24 cellular contexts compared by ENCODE assay signal in genomic region chr16:79547085-79547484, GRCh38. TPM values are rescaled to one million over a fixed set of nuclear protein-coding genes. Genes with fewer than 3 reads are reported as not detected.
A peak's percentile ranks its signal among the peaks of the same experiment; 100 is the strongest.
DNase-seq lines count a peak whose midpoint lies in the region; ATAC-seq, FAIRE-seq and TF ChIP-seq lines count a peak whose summit lies in the region.
"Had no signal": no experiment of that assay in that cellular context is flagged by ENCODE, and none has a peak within 500 bp of the region (broad histone marks: within the 10 kb centered on the region; RNA-seq: fewer than 3 reads in every experiment).

No MANE protein-coding gene starts in this region.

- H3K9ac ChIP-seq in HepG2 (ENCODE audit: insufficient read depth, low read depth, low read length) = no peak overlapping the region
- H3K9ac ChIP-seq: BLaER1 treated with 17β-estradiol and CSF1 and Interleukin-3, amounts not matched to agents 10 nM and 100 nM had no signal

- FAIRE-seq in HepG2 (lab: Jason Lieb, UNC) (no peak), bronchial epithelial cell (lab: Jason Lieb, UNC) (peak; percentile 90)
- FAIRE-seq: A549, D721Med, G401.6, GM12891, GM19239 had no signal

- DNase-seq in HepG2 (ENCODE audit: low spot score) (no peak), right lobe of liver (no peak), bronchial epithelial cell (ENCODE audit: low read depth) (no peak), epidermal melanocyte (ENCODE audit: insufficient read length, low spot score) (no peak), occipital lobe (lab: John Stamatoyannopoulos, UW) (no peak)
- no peak for DNase-seq in activated CD8-positive, alpha-beta memory T cell treated with anti-CD3 and anti-CD28 coated beads for 24 hours
- DNase-seq: AML-193; Caco-2; Calu3; CD4-positive, alpha-beta T cell; CD8-positive, alpha-beta T cell; DMS79 treated with DMSO at 0.1 percent for 48 hours; GF-D8 had no signal

- no peaks in the 10 kb centered on the region for H3K27me3 Mint-ChIP-seq in stimulated activated memory B cell treated with anti-CD40 and anti-IgM and Interleukin-4, amounts not matched to agents 10 μg/mL and 1 μg/mL and 100 μg/mL, for 72 hours

- 0% methylated on average over 6 of the region's 6 CpGs for WGBS in HepG2 (ENCODE audit: low lambda C conversion rate)
- 84% methylated on average over 6 of the region's 6 CpGs for WGBS in right lobe of liver (ENCODE audit: insufficient coverage, low coverage, low lambda C conversion rate, missing lambda C conversion rate)

- in situ Hi-C loops in HepG2 (cut with HindIII; ENCODE audit: extremely low pct_ligation_motif_present, low pct_unique_long_range_greater_than_20kb) = no loop called here

- no peak overlapping the region for H2AFZ ChIP-seq in HepG2 (ENCODE audit: low read length)

- H3K27me3 ChIP-seq in HepG2 (ENCODE audit: control insufficient read depth in 1 of 2, insufficient read depth in 2 of 2, low read length in 2 of 2) = no peaks in the 10 kb centered on the region
- no peaks in the 10 kb centered on the region for H3K27me3 ChIP-seq in right lobe of liver
- no peaks in the 10 kb centered on the region for H3K27me3 ChIP-seq in bronchial epithelial cell (ENCODE audit: control insufficient read depth, insufficient read depth, low read length)
- H3K27me3 ChIP-seq: BLaER1 treated with 17β-estradiol and CSF1 and Interleukin-3, amounts not matched to agents 10 nM and 100 nM had no signal

- H3K4me1 Mint-ChIP-seq in stimulated activated memory B cell treated with anti-CD40 and anti-IgM and Interleukin-4, amounts not matched to agents 10 μg/mL and 1 μg/mL and 100 μg/mL, for 72 hours = no peaks in the 10 kb centered on the region
- H3K4me1 Mint-ChIP-seq: B cell had no signal

- ATAC-seq in HepG2 (no peak), right lobe of liver (no peak)
- peak; percentile 24 for ATAC-seq in stimulated activated memory B cell treated with anti-CD40 and anti-IgM and Interleukin-4, amounts not matched to agents 10 μg/mL and 1 μg/mL and 100 μg/mL, for 72 hours
- ATAC-seq: A549; CD8-positive, alpha-beta T cell had no signal

- H3K4me1 ChIP-seq in HepG2 (ENCODE audit: insufficient read depth, low read length) (no peaks in the 10 kb centered on the region), right lobe of liver (peaks cover 0 to 8% (median 0%) of the 10 kb centered on the region in 4 donors)
- H3K4me1 ChIP-seq: A549, Caco-2 had no signal

- no peaks in the 10 kb centered on the region for H3K36me3 Mint-ChIP-seq in stimulated activated memory B cell treated with anti-CD40 and anti-IgM and Interleukin-4, amounts not matched to agents 10 μg/mL and 1 μg/mL and 100 μg/mL, for 72 hours
- H3K36me3 Mint-ChIP-seq: CD8-positive, alpha-beta T cell had no signal

- intact Hi-C loops in HepG2 (cut with micrococcal nuclease; ENCODE audit: unreplicated experiment) = no loop called here
- intact Hi-C loops in right lobe of liver (cut with DNase I) = no loop called here

- no peak overlapping the region for H3K4me3 Mint-ChIP-seq in stimulated activated memory B cell treated with anti-CD40 and anti-IgM and Interleukin-4, amounts not matched to agents 10 μg/mL and 1 μg/mL and 100 μg/mL, for 72 hours
- H3K4me3 Mint-ChIP-seq: B cell; CD4-positive, alpha-beta T cell; CD8-positive, alpha-beta T cell had no signal

- H3K9me3 Mint-ChIP-seq in stimulated activated memory B cell treated with anti-CD40 and anti-IgM and Interleukin-4, amounts not matched to agents 10 μg/mL and 1 μg/mL and 100 μg/mL, for 72 hours = peaks cover 4% of the 10 kb centered on the region
- H3K9me3 Mint-ChIP-seq: CD4-positive, alpha-beta T cell; CD8-positive, alpha-beta T cell had no signal

- CTCF ChIA-PET in HepG2 (lab: Yijun Ruan, JAX; ENCODE audit: low intra/inter-chr PET ratio, low total read pairs) = no interaction called here

- H3K27ac ChIP-seq in HepG2 (ENCODE audit: extremely low read length, insufficient read depth, low read length) (no peak overlapping the region), right lobe of liver (no peak overlapping the region)
- H3K27ac ChIP-seq: 22Rv1; A549; BLaER1 treated with 17β-estradiol and CSF1 and Interleukin-3, amounts not matched to agents 10 nM and 100 nM; C4-2B had no signal

- no peaks in the 10 kb centered on the region for H3K79me2 ChIP-seq in HepG2 (ENCODE audit: insufficient read depth, low read length)

- TF ChIP-seq CTCF in HepG2 (CRISPR knock-in tag; IDR thresholded peaks at IDR 0.05) (no peak), right lobe of liver (IDR thresholded peaks at IDR 0.05) (no peak), bronchial epithelial cell (IDR thresholded peaks at IDR 0.05; ENCODE audit: insufficient read depth, low read length, severe bottlenecking) (no peak)

- TF ChIP-seq EP300 in HepG2 (IDR thresholded peaks at IDR 0.05; ENCODE audit: low read depth in 2 of 2, low read length in 2 of 2) (no peak), HepG2 (CRISPR knock-in tag; IDR thresholded peaks at IDR 0.05; ENCODE audit: borderline replicate concordance) (no peak)

- TF ChIP-seq RAD21 in HepG2 (CRISPR knock-in tag; IDR thresholded peaks at IDR 0.05) = no peak

- no peaks in the 10 kb centered on the region for H4K20me1 ChIP-seq in HepG2 (ENCODE audit: insufficient read depth, low read length)
- H4K20me1 ChIP-seq: BLaER1 treated with 17β-estradiol and CSF1 and Interleukin-3, amounts not matched to agents 10 nM and 100 nM had no signal

- H3K27ac Mint-ChIP-seq in stimulated activated memory B cell treated with anti-CD40 and anti-IgM and Interleukin-4, amounts not matched to agents 10 μg/mL and 1 μg/mL and 100 μg/mL, for 72 hours = no peak overlapping the region
- H3K27ac Mint-ChIP-seq: B cell; CD4-positive, alpha-beta T cell; CD8-positive, alpha-beta T cell had no signal

- BruUV-seq in HepG2 (replicated peaks; lab: Mats Ljungman, UMichigan) = no TSS peak

- H3K9me3 ChIP-seq in HepG2 (ENCODE audit: low read length) (no peaks in the 10 kb centered on the region), right lobe of liver (no peaks in the 10 kb centered on the region)
- H3K9me3 ChIP-seq: A549, Caco-2 had no signal

- no peaks in the 10 kb centered on the region for H3K36me3 ChIP-seq in HepG2 (replicated peaks in 1 of 2; ENCODE audit: control insufficient read depth in 1 of 2, insufficient read depth in 2 of 2, low read length in 2 of 2)
- no peaks in the 10 kb centered on the region for H3K36me3 ChIP-seq in right lobe of liver
- H3K36me3 ChIP-seq in bronchial epithelial cell (ENCODE audit: control insufficient read depth, insufficient read depth, low read length) = no peaks in the 10 kb centered on the region
- H3K36me3 ChIP-seq: BLaER1 treated with 17β-estradiol and CSF1 and Interleukin-3, amounts not matched to agents 10 nM and 100 nM had no signal

- TF ChIP-seq POLR2A in HepG2 (IDR thresholded peaks at IDR 0.05; ENCODE audit: insufficient read depth in 1 of 2, low read depth in 2 of 2, low read length in 2 of 2) = no peak
- no peak for TF ChIP-seq POLR2A in right lobe of liver (IDR thresholded peaks at IDR 0.05)

- no peak overlapping the region for H3K4me2 ChIP-seq in HepG2 (ENCODE audit: low read depth, low read length)
- H3K4me2 ChIP-seq: A549 had no signal

- POLR2A ChIA-PET in HepG2 (lab: Yijun Ruan, JAX) = no interaction called here

- no peak overlapping the region for H3K4me3 ChIP-seq in HepG2 (replicated peaks in 1 of 3; ENCODE audit: insufficient read depth in 1 of 3, low read depth in 2 of 3, low read length in 3 of 3)
- H3K4me3 ChIP-seq in right lobe of liver = no peak overlapping the region
- no peak overlapping the region for H3K4me3 ChIP-seq in bronchial epithelial cell (ENCODE audit: low read depth, low read length)
- H3K4me3 ChIP-seq: A549; BLaER1 treated with 17β-estradiol and CSF1 and Interleukin-3, amounts not matched to agents 10 nM and 100 nM had no signal

TF ChIP-seq in HepG2, 621 proteins besides CTCF, POLR2A, EP300 and RAD21 (continues in another document):
- 0 out of 2 replicates have a peak, but pooled peaks have one; percentile 53 for TF ChIP-seq ARNT (IDR thresholded peaks at IDR 0.05)
- no peak for TF ChIP-seq SMARCE1 (IDR thresholded peaks at IDR 0.05; ENCODE audit: borderline replicate concordance)
- no peak for TF ChIP-seq ZBTB7B (CRISPR knock-in tag; IDR thresholded peaks at IDR 0.05)

RNA-seq across cellular contexts. Expression of gene MAF, which starts 53.5 kb away (rescaled TPM):
- 0.10 and 0.31 TPM in 2 replicates for total RNA-seq in HepG2 (2016; rRNA removed; fragmentation: Illumina TruSeq; extraction: Trizol)
- under 0.01 and 0.10 TPM in 2 replicates for total RNA-seq in HepG2 (2016; cell fraction: cytosol; rRNA removed; fragmentation: Illumina TruSeq; extraction: Trizol; ENCODE audit: low read depth)
- 0.15 and 0.30 TPM in 2 replicates for total RNA-seq in HepG2 (2016; cell fraction: insoluble cytoplasmic fraction; rRNA removed; fragmentation: Illumina TruSeq; extraction: Trizol)
- total RNA-seq in HepG2 (2016; cell fraction: membrane; rRNA removed; fragmentation: Illumina TruSeq; extraction: Trizol) = 0.06 and 0.14 TPM in 2 replicates
- total RNA-seq in HepG2 (2016; cell fraction: nucleus; rRNA removed; fragmentation: Illumina TruSeq; extraction: Trizol) = 0.47 and 0.65 TPM in 2 replicates
- polyA plus RNA-seq in HepG2 (2011; rRNA removed) = 0.07 and 0.13 TPM in 2 replicates
- polyA plus RNA-seq in HepG2 (2011; cell fraction: cytosol; rRNA removed) = 0.01 and 0.09 TPM in 2 replicates
- 0.18 and 0.31 TPM in 2 replicates for polyA plus RNA-seq in HepG2 (2011; cell fraction: nucleus; rRNA removed)
- polyA plus RNA-seq in HepG2 (2012) = 0.03 and 0.04 TPM in 2 replicates
- polyA plus RNA-seq in HepG2 (2016; cell fraction: cytosol; fragmentation: Illumina TruSeq; extraction: Trizol; ENCODE audit: low read depth) = not detected in 2 replicates
- polyA plus RNA-seq in HepG2 (2016; cell fraction: insoluble cytoplasmic fraction; fragmentation: Illumina TruSeq; extraction: Trizol; ENCODE audit: low read depth) = 0.25 and 0.30 TPM in 2 replicates
- 0.08 and 0.10 TPM in 2 replicates for polyA plus RNA-seq in HepG2 (2016; cell fraction: membrane; fragmentation: Illumina TruSeq; extraction: Trizol; ENCODE audit: low read depth)
- 0.51 and 0.52 TPM in 2 replicates for polyA plus RNA-seq in HepG2 (2016; cell fraction: nucleus; fragmentation: Illumina TruSeq; extraction: Trizol; ENCODE audit: insufficient read depth, low read depth)
- polyA minus RNA-seq in HepG2 (2011; rRNA and poly(A)+ RNA removed; ENCODE audit: low replicate concordance) = 0.12 TPM in 1 of 2 replicates, not detected in the other
- 0.20 and 0.35 TPM in 2 replicates for polyA minus RNA-seq in HepG2 (2011; cell fraction: cytosol; rRNA and poly(A)+ RNA removed)
- polyA minus RNA-seq in HepG2 (2011; cell fraction: nucleus; rRNA and poly(A)+ RNA removed) = 0.25 and 0.26 TPM in 2 replicates
- 10 to 100 TPM; 19.0 to 43.8 (median 27.7) TPM for total RNA-seq in right lobe of liver
- total RNA-seq in bronchial epithelial cell = 4.2 and 6.3 TPM in 2 replicates
- total RNA-seq in occipital lobe = 26.8 TPM
- total RNA-seq: A172 had no signal
